In the genomic region with DNA sequence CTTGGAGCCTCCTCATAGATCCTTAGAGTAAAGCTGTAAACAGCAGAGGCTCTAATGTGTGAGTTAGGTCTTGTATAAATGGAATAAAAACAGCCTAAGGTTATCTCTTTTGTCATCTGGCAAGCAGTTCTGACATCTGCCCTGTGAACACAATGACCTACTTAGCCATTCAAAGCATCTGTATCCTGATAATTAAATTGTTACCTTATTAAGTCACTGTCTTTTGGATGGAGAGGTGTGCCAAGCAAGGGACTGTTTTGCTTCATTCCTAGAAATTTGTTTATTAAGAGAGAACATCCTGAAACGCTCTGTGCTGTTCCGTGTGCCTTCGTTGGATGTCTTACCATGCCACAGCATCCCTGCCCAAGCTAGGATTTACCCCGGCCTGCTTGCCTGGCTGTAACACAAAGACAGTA, we compare ENCODE assay signal across 10 cellular contexts. TPM values are rescaled to one million over a fixed set of nuclear protein-coding genes. Genes with fewer than 3 reads are reported as not detected.
A peak's percentile ranks its signal among the peaks of the same experiment; 100 is the strongest.
DNase-seq lines count a peak whose midpoint lies in the region; TF ChIP-seq lines count a peak whose summit lies in the region.
"Had no signal": no experiment of that assay in that cellular context is flagged by ENCODE, and none has a peak within 500 bp of the region (broad histone marks: within the 10 kb centered on the region; RNA-seq: fewer than 3 reads in every experiment).

No MANE protein-coding gene starts in this region.

- peak overlapping the region; percentile 86 for H3K4me3 Mint-ChIP-seq in activated CD4-positive, alpha-beta T cell treated with anti-CD3 and anti-CD28 coated beads, Interleukin-2, amount 10 ng/mL, durations not matched to agents 7 days and 5 days

- H3K9me3 ChIP-seq in iPS-15b (ENCODE audit: control insufficient read depth, insufficient read depth, low read length) (no peaks in the 10 kb centered on the region), subcutaneous abdominal adipose tissue (ENCODE audit: control insufficient read depth in 5 of 5, low read length in 5 of 5) (no peaks in the 10 kb centered on the region)
- H3K9me3 ChIP-seq: neutrophil had no signal

- CTCF ChIA-PET in activated CD4-positive, alpha-beta T cell treated with anti-CD3 and anti-CD28 coated beads, Interleukin-2, amount 10 ng/mL, durations not matched to agents 7 days and 5 days (lab: Charles Lee): interaction anchor here (1.1 to 2.6 kb wide), 2 partner anchors 9 to 417 kb away, joined by 4 to 26 read pairs; no protein-coding TSS in a partner anchor

- no peak for TF ChIP-seq CTCF in WI38 (IDR thresholded peaks at IDR 0.05; ENCODE audit: low read depth, low read length)

- H3K27ac ChIP-seq in subcutaneous abdominal adipose tissue (ENCODE audit: low read depth, low read length): no peak overlapping the region
- H3K27ac ChIP-seq: neutrophil had no signal

- peaks cover 38% of the 10 kb centered on the region for H3K4me1 Mint-ChIP-seq in activated CD4-positive, alpha-beta T cell treated with anti-CD3 and anti-CD28 coated beads, Interleukin-2, amount 10 ng/mL, durations not matched to agents 7 days and 5 days

- peaks cover 25% of the 10 kb centered on the region for H3K27me3 ChIP-seq in iPS-15b (ENCODE audit: control insufficient read depth, insufficient read depth, low read length)
- H3K27me3 ChIP-seq in subcutaneous abdominal adipose tissue (ENCODE audit: control insufficient read depth in 5 of 5, insufficient read depth in 4 of 5, low read length in 5 of 5): no peaks in the 10 kb centered on the region
- H3K27me3 ChIP-seq: neutrophil had no signal

- H3K9me3 Mint-ChIP-seq in activated CD4-positive, alpha-beta T cell treated with anti-CD3 and anti-CD28 coated beads, Interleukin-2, amount 10 ng/mL, durations not matched to agents 7 days and 5 days: no peaks in the 10 kb centered on the region

- peak overlapping the region; percentile 79; the same call in 1 of the 2 replicates for H3K4me3 ChIP-seq in WI38 (ENCODE audit: low read depth, low read length)
- H3K4me3 ChIP-seq in iPS-15b (ENCODE audit: low read depth, low read length): peak overlapping the region; percentile 84
- peak overlapping the region in 4 of 5 donors; percentile 76 to 86 (median 80) for H3K4me3 ChIP-seq in subcutaneous abdominal adipose tissue (ENCODE audit: low read depth in 1 of 5, low read length in 5 of 5)

- DNase-seq in activated CD4-positive, alpha-beta T cell treated with anti-CD3 and anti-CD28 coated beads, Interleukin-2, amount 10 ng/mL, durations not matched to agents 7 days and 5 days: no peak
- no peak for DNase-seq in activated CD4-positive, alpha-beta T cell treated with anti-CD3 and anti-CD28 coated beads for 1 hour
- no peak for DNase-seq in activated effector memory CD4-positive, alpha-beta T cell treated with Interleukin-2 at 50 U/mL for 16 hours
- DNase-seq in NK-92 (lab: John Stamatoyannopoulos, UW; ENCODE audit: unreplicated experiment) (no peak), kidney tubule cell (ENCODE audit: low spot score) (no peak)
- DNase-seq: cortex of kidney had no signal

- H3K36me3 ChIP-seq in iPS-15b (ENCODE audit: control insufficient read depth, insufficient read depth, low read length) (no peaks in the 10 kb centered on the region), subcutaneous abdominal adipose tissue (ENCODE audit: control insufficient read depth in 5 of 5, insufficient read depth in 5 of 5, low read length in 5 of 5) (no peaks in the 10 kb centered on the region)
- H3K36me3 ChIP-seq: neutrophil had no signal

- peaks cover 5% of the 10 kb centered on the region for H3K36me3 Mint-ChIP-seq in activated CD4-positive, alpha-beta T cell treated with anti-CD3 and anti-CD28 coated beads, Interleukin-2, amount 10 ng/mL, durations not matched to agents 7 days and 5 days (ENCODE audit: low read depth)

- H3K27me3 Mint-ChIP-seq in activated CD4-positive, alpha-beta T cell treated with anti-CD3 and anti-CD28 coated beads, Interleukin-2, amount 10 ng/mL, durations not matched to agents 7 days and 5 days: no peaks in the 10 kb centered on the region

- H3K4me1 ChIP-seq in iPS-15b (ENCODE audit: control insufficient read depth, insufficient read depth, low read length): no peaks in the 10 kb centered on the region
- H3K4me1 ChIP-seq in subcutaneous abdominal adipose tissue (ENCODE audit: control insufficient read depth in 5 of 5, insufficient read depth in 5 of 5, low read length in 5 of 5): peaks cover 9 to 20% (median 18%) of the 10 kb centered on the region in 5 donors

- POLR2A ChIA-PET in activated CD4-positive, alpha-beta T cell treated with anti-CD3 and anti-CD28 coated beads, Interleukin-2, amount 10 ng/mL, durations not matched to agents 7 days and 5 days (lab: Charles Lee): no interaction called here

- H3K27ac Mint-ChIP-seq in activated CD4-positive, alpha-beta T cell treated with anti-CD3 and anti-CD28 coated beads, Interleukin-2, amount 10 ng/mL, durations not matched to agents 7 days and 5 days: no peak overlapping the region

- no peak overlapping the region for H3K9ac ChIP-seq in iPS-15b (ENCODE audit: low read depth, low read length)
- peak overlapping the region in 3 of 5 donors; percentile 80 to 94 (median 81) for H3K9ac ChIP-seq in subcutaneous abdominal adipose tissue (ENCODE audit: low read length in 5 of 5)

RNA-seq across cellular contexts. Expression of a gene that starts 1.5 kb away (rescaled TPM):
- 1 to 10 TPM; 4.8 to 5.3 TPM for total RNA-seq in activated CD4-positive, alpha-beta T cell treated with anti-CD3 and anti-CD28 coated beads, Interleukin-2, amount 10 ng/mL, durations not matched to agents 7 days and 5 days

RNA-seq across cellular contexts. Expression of a gene that starts 13.8 kb away (rescaled TPM):
- 10 to 100 TPM; 10.8 to 13.9 TPM for total RNA-seq in activated CD4-positive, alpha-beta T cell treated with anti-CD3 and anti-CD28 coated beads, Interleukin-2, amount 10 ng/mL, durations not matched to agents 7 days and 5 days
